In the genomic region with DNA sequence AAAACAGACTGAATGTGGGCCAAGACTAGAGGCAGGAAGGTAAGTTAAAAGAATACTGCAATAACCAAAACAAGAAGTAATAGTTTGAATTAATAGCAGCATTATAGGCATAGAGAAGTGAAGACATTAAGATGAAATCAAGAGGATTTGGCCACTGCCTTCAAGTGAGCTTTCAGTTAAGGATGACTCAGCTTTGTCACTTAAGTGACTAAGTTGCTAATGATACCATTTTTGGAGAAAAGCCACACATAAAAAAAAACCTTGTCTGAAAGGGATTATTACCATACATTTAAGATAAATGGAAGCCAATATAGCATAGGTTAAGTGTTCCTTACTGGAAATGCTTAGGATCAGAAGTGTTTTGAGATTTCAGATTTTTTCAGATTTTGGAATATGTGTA, we compare ENCODE assay signal across 13 cellular contexts. TPM values are rescaled to one million over a fixed set of nuclear protein-coding genes. Genes with fewer than 3 reads are reported as not detected.
A peak's percentile ranks its signal among the peaks of the same experiment; 100 is the strongest.
DNase-seq lines count a peak whose midpoint lies in the region; ATAC-seq and TF ChIP-seq lines count a peak whose summit lies in the region.
"Had no signal": no experiment of that assay in that cellular context is flagged by ENCODE, and none has a peak within 500 bp of the region (broad histone marks: within the 10 kb centered on the region; RNA-seq: fewer than 3 reads in every experiment).

No MANE protein-coding gene starts in this region.

- DNase-seq in NCI-H2227 treated with DMSO at 0.1 percent for 48 hours (lab: John Stamatoyannopoulos, UW) (peak; percentile 1), NCI-H2227 (lab: John Stamatoyannopoulos, UW; ENCODE audit: unreplicated experiment) (no peak), M059J (ENCODE audit: low read depth) (peak; percentile 81), astrocyte of the hippocampus (ENCODE audit: low read depth, low spot score) (peak; percentile 24), gastrocnemius medialis (no peak), LoVo (ENCODE audit: low spot score) (no peak), substantia nigra (lab: John Stamatoyannopoulos, UW) (no peak)
- DNase-seq: 8988T; cortex of kidney; NCI-H2029 treated with DMSO at 0.1 percent for 48 hours; stimulated activated CD4-positive, alpha-beta T cell treated with anti-CD3 and anti-CD28 coated beads, Interleukin-2, amount 100 ng/mL, for 48 hours had no signal

- intact Hi-C loops in gastrocnemius medialis (cut with DNase I; ENCODE audit: low total_unique reads) = no loop called here

- H3K4me3 ChIP-seq in gastrocnemius medialis = no peak overlapping the region
- H3K4me3 ChIP-seq: tibial nerve had no signal

- H3K27me3 ChIP-seq in gastrocnemius medialis = no peaks in the 10 kb centered on the region
- H3K27me3 ChIP-seq: tibial nerve had no signal

- peaks cover 0 to 8% of the 10 kb centered on the region in 2 donors for H3K4me1 ChIP-seq in gastrocnemius medialis

- H3K9me3 ChIP-seq in gastrocnemius medialis = no peaks in the 10 kb centered on the region
- H3K9me3 ChIP-seq: tibial nerve had no signal

- in situ Hi-C loops in gastrocnemius medialis (cut with MboI; ENCODE audit: low sequenced_read_pairs in 4 of 4) = no loop called here

- H3K36me3 ChIP-seq in gastrocnemius medialis = peaks cover 5 to 90% of the 10 kb centered on the region in 2 donors

- H3K27ac ChIP-seq in gastrocnemius medialis (peak overlapping the region; percentile 66 to 83 (median 75)), substantia nigra (ENCODE audit: low read depth, low read length, poor library complexity, severe bottlenecking) (no peak overlapping the region)
- H3K27ac ChIP-seq: tibial nerve had no signal

- ATAC-seq in gastrocnemius medialis (peak; percentile 85 to 91), HG02678 (IDR thresholded peaks at IDR 0.05; ENCODE audit: unreplicated experiment) (no peak)

- no peak for TF ChIP-seq CTCF in gastrocnemius medialis (IDR thresholded peaks at IDR 0.05 in 4 of 5, conservative IDR thresholded peaks at IDR 0.05 in 1 of 5)

- no peak for TF ChIP-seq POLR2A in gastrocnemius medialis (IDR thresholded peaks at IDR 0.05)

RNA-seq across cellular contexts. Expression of gene ECPAS, which starts 57.0 kb away (rescaled TPM):
- total RNA-seq in M059J (2014; rRNA removed; shearing (Covaris generic)) = 49.6 and 63.3 TPM in 2 replicates
- total RNA-seq in gastrocnemius medialis = 100 to 1,000 TPM; 320 to 509 (median 424) TPM

Comparison
In these comparisons a context has a peak if more than half of its experiments do, and no peak if none do; other contexts are left out.
1. DNase-seq: peak in NCI-H2227 treated with DMSO at 0.1 percent for 48 hours (single experiment), M059J (single experiment) and astrocyte of the hippocampus (single experiment); none in NCI-H2227 (single experiment), gastrocnemius medialis (0 of 2), LoVo (single experiment) and substantia nigra (0 of 49).